22 cellular contexts compared by ENCODE assay signal in the genomic region with DNA sequence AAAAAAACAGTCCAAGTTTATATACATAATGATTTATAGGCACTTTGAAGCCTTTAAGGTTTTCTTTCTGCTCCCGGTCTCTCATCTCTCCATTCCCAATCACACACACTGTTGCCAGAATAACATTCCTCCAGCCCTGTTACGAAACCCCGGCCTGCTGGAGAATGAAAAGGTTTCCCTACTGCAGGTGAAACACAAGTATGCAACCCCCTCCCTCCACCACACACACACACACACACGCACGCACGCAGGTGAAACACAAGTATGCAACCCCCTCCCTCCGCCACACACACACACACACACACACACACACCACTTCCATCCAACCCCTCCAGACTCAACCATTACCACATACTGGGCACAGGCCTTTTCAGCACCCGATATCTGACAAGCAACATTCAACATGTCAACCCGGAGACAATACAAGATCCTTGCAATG.
DNase-seq lines count a peak whose midpoint lies in the region; ATAC-seq, FAIRE-seq and TF ChIP-seq lines count a peak whose summit lies in the region.
"Had no signal": no experiment of that assay in that cellular context is flagged by ENCODE, and none has a peak within 500 bp of the region (broad histone marks: within the 10 kb centered on the region; RNA-seq: fewer than 3 reads in every experiment).

No MANE protein-coding gene starts in this region.

- H3K4me3 Mint-ChIP-seq in astrocyte (ENCODE audit: unreplicated experiment) = no peak overlapping the region
- H3K4me3 Mint-ChIP-seq in natural killer cell treated with Interleukin-12 subunit alpha and Interleukin-12 subunit beta and Interleukin-15 and Interleukin-18, amount 100 ng/mL, for 72 hours = no peak overlapping the region
- H3K4me3 Mint-ChIP-seq: activated CD4-positive, alpha-beta T cell treated with anti-CD3 and anti-CD28 coated beads, Interleukin-2, amount 10 ng/mL, durations not matched to agents 24 days and 14 days; activated naive CD8-positive, alpha-beta T cell; activated T-cell treated with anti-CD3 and anti-CD28 coated beads, Interleukin-2, amount 50 U/mL, for 24 hours; stimulated activated naive CD8-positive, alpha-beta T cell treated with anti-CD3 and anti-CD28 coated beads, Interleukin-15, Interleukin-2, amounts not matched to agents 100 ng/mL and 50 ng/mL, for 24 hours had no signal

- WGBS in smooth muscle cell (ENCODE audit: low lambda C conversion rate) = 75% methylated on average over 9 of the region's 9 CpGs

- H3K9me3 Mint-ChIP-seq in astrocyte (ENCODE audit: unreplicated experiment) = no peaks in the 10 kb centered on the region
- no peaks in the 10 kb centered on the region for H3K9me3 Mint-ChIP-seq in natural killer cell treated with Interleukin-12 subunit alpha and Interleukin-12 subunit beta and Interleukin-15 and Interleukin-18, amount 100 ng/mL, for 72 hours
- H3K9me3 Mint-ChIP-seq: activated CD4-positive, alpha-beta T cell treated with anti-CD3 and anti-CD28 coated beads, Interleukin-2, amount 10 ng/mL, durations not matched to agents 24 days and 14 days; activated T-cell treated with anti-CD3 and anti-CD28 coated beads, Interleukin-2, amount 50 U/mL, for 24 hours; stimulated activated naive CD8-positive, alpha-beta T cell treated with anti-CD3 and anti-CD28 coated beads, Interleukin-15, Interleukin-2, amounts not matched to agents 100 ng/mL and 50 ng/mL, for 24 hours had no signal

- no peak for ATAC-seq in GM21619 (IDR thresholded peaks at IDR 0.05; ENCODE audit: unreplicated experiment)
- ATAC-seq in natural killer cell treated with Interleukin-12 subunit alpha and Interleukin-12 subunit beta and Interleukin-15 and Interleukin-18, amount 100 ng/mL, for 72 hours = no peak
- ATAC-seq: gastrocnemius medialis, mucosa of descending colon had no signal

- no peaks in the 10 kb centered on the region for H3K27me3 Mint-ChIP-seq in astrocyte (ENCODE audit: low read depth, unreplicated experiment)
- H3K27me3 Mint-ChIP-seq in natural killer cell treated with Interleukin-12 subunit alpha and Interleukin-12 subunit beta and Interleukin-15 and Interleukin-18, amount 100 ng/mL, for 72 hours = peaks cover 7 to 13% of the 10 kb centered on the region in 2 donors
- H3K27me3 Mint-ChIP-seq: activated T-cell treated with anti-CD3 and anti-CD28 coated beads, Interleukin-2, amount 50 U/mL, for 24 hours; stimulated activated naive CD8-positive, alpha-beta T cell treated with anti-CD3 and anti-CD28 coated beads, Interleukin-15, Interleukin-2, amounts not matched to agents 100 ng/mL and 50 ng/mL, for 24 hours had no signal

- no peak for TF ChIP-seq RAD21 in neural cell (conservative IDR thresholded peaks at IDR 0.05)

- H4K20me1 ChIP-seq in astrocyte (ENCODE audit: insufficient read depth, low read length) = peaks cover 43% of the 10 kb centered on the region
- H4K20me1 ChIP-seq in neural cell (ENCODE audit: insufficient read depth) = no peaks in the 10 kb centered on the region
- peaks cover 89% of the 10 kb centered on the region for H4K20me1 ChIP-seq in smooth muscle cell (ENCODE audit: low read depth)

- no peaks in the 10 kb centered on the region for H3K9me2 ChIP-seq in neural cell (ENCODE audit: insufficient read depth, low read length)

- DNase-seq in Caki2 (ENCODE audit: low read depth) (peak; percentile 41), astrocyte (ENCODE audit: low read depth) (peak; percentile 9), left ventricle myocardium inferior (no peak), smooth muscle cell (lab: John Stamatoyannopoulos, UW; ENCODE audit: unreplicated experiment) (no peak), RKO (ENCODE audit: low spot score) (no peak)
- no peak for DNase-seq in natural killer cell treated with Interleukin-12 subunit alpha and Interleukin-12 subunit beta and Interleukin-15 and Interleukin-18, amount 100 ng/mL, for 72 hours (ENCODE audit: low spot score)
- DNase-seq: activated CD4-positive, alpha-beta T cell treated with anti-CD3 and anti-CD28 coated beads, Interleukin-2, amount 10 ng/mL, durations not matched to agents 24 days and 14 days; activated T-cell treated with anti-CD3 and anti-CD28 coated beads, Interleukin-2, amount 50 U/mL, for 24 hours; central memory CD4-positive, alpha-beta T cell; COR-L47; effector memory CD4-positive, alpha-beta T cell; gastrocnemius medialis; H7; mucosa of descending colon; MV-4-11; T-helper 9 cell had no signal

- H3K27ac Mint-ChIP-seq in astrocyte (ENCODE audit: unreplicated experiment) = no peak overlapping the region
- H3K27ac Mint-ChIP-seq in natural killer cell treated with Interleukin-12 subunit alpha and Interleukin-12 subunit beta and Interleukin-15 and Interleukin-18, amount 100 ng/mL, for 72 hours = no peak overlapping the region
- H3K27ac Mint-ChIP-seq: activated CD4-positive, alpha-beta T cell treated with anti-CD3 and anti-CD28 coated beads, Interleukin-2, amount 10 ng/mL, durations not matched to agents 24 days and 14 days; activated naive CD8-positive, alpha-beta T cell; activated T-cell treated with anti-CD3 and anti-CD28 coated beads, Interleukin-2, amount 50 U/mL, for 24 hours; stimulated activated naive CD8-positive, alpha-beta T cell treated with anti-CD3 and anti-CD28 coated beads, Interleukin-15, Interleukin-2, amounts not matched to agents 100 ng/mL and 50 ng/mL, for 24 hours had no signal

- no peaks in the 10 kb centered on the region for H3F3A ChIP-seq in neural cell (ENCODE audit: insufficient read depth, low read length, poor library complexity, severe bottlenecking)
- H3F3A ChIP-seq in smooth muscle cell (ENCODE audit: low read depth) = no peaks in the 10 kb centered on the region

- H3K36me3 Mint-ChIP-seq in astrocyte (ENCODE audit: low read depth, unreplicated experiment) = no peaks in the 10 kb centered on the region
- H3K36me3 Mint-ChIP-seq in natural killer cell treated with Interleukin-12 subunit alpha and Interleukin-12 subunit beta and Interleukin-15 and Interleukin-18, amount 100 ng/mL, for 72 hours = no peaks in the 10 kb centered on the region
- H3K36me3 Mint-ChIP-seq: activated naive CD8-positive, alpha-beta T cell had no signal

- in situ Hi-C loops in Caki2 (cut with HindIII; ENCODE audit: low pct_unique_long_range_greater_than_20kb, low sequenced_read_pairs) = no loop called here

- H3K4me3 ChIP-seq in astrocyte (ENCODE audit: insufficient read depth, low read depth, low read length) (no peak overlapping the region), left ventricle myocardium inferior (no peak overlapping the region), neural cell (ENCODE audit: low read length) (peak overlapping the region; percentile 37), smooth muscle cell (no peak overlapping the region)
- H3K4me3 ChIP-seq: gastrocnemius medialis, GM12878, mucosa of descending colon, SJSA1 had no signal

- H3K9ac ChIP-seq in astrocyte (ENCODE audit: low read length) (no peak overlapping the region), neural cell (ENCODE audit: low read length) (no peak overlapping the region), smooth muscle cell (ENCODE audit: low read depth) (no peak overlapping the region)

- no peak for TF ChIP-seq CTCF in astrocyte (IDR thresholded peaks at IDR 0.05; ENCODE audit: insufficient read depth, low read depth, low read length)
- TF ChIP-seq CTCF in left ventricle myocardium inferior (IDR thresholded peaks at IDR 0.05; ENCODE audit: borderline replicate concordance) = no peak
- no peak for TF ChIP-seq CTCF in neural cell (IDR thresholded peaks at IDR 0.05; ENCODE audit: poor library complexity, severe bottlenecking)
- TF ChIP-seq CTCF in smooth muscle cell (IDR thresholded peaks at IDR 0.05; ENCODE audit: borderline replicate concordance, insufficient read depth, poor library complexity, severe bottlenecking) = no peak

- H3K27ac ChIP-seq in astrocyte (ENCODE audit: low read depth, low read length) (no peak overlapping the region), left ventricle myocardium inferior (replicated peaks) (peak overlapping the region; percentile 48), neural cell (ENCODE audit: low read length) (no peak overlapping the region), smooth muscle cell (ENCODE audit: low read depth) (no peak overlapping the region)
- H3K27ac ChIP-seq: gastrocnemius medialis, SJSA1 had no signal

- H3K4me2 ChIP-seq in astrocyte (ENCODE audit: low read length) = no peak overlapping the region
- H3K4me2 ChIP-seq in neural cell (ENCODE audit: low read length) = no peak overlapping the region
- no peak overlapping the region for H3K4me2 ChIP-seq in smooth muscle cell

- H3K36me3 ChIP-seq in astrocyte (ENCODE audit: insufficient read depth, low read length) (no peaks in the 10 kb centered on the region), left ventricle myocardium inferior (no peaks in the 10 kb centered on the region), neural cell (ENCODE audit: insufficient read depth, low read length) (no peaks in the 10 kb centered on the region), smooth muscle cell (ENCODE audit: low read depth) (no peaks in the 10 kb centered on the region)
- H3K36me3 ChIP-seq: gastrocnemius medialis, SJSA1 had no signal

- H3K4me1 ChIP-seq in astrocyte (ENCODE audit: insufficient read depth, low read length) (peaks cover 13% of the 10 kb centered on the region), left ventricle myocardium inferior (peaks cover 70% of the 10 kb centered on the region), smooth muscle cell (ENCODE audit: low read depth) (peaks cover 6% of the 10 kb centered on the region)

- H3K79me2 ChIP-seq in astrocyte (ENCODE audit: insufficient read depth, low read length) = peaks cover 25% of the 10 kb centered on the region
- peaks cover 18% of the 10 kb centered on the region for H3K79me2 ChIP-seq in neural cell (replicated peaks; ENCODE audit: insufficient read depth, low read length)
- peaks cover 47% of the 10 kb centered on the region for H3K79me2 ChIP-seq in smooth muscle cell (ENCODE audit: low read depth)

- H3K9me3 ChIP-seq in astrocyte (ENCODE audit: insufficient read depth, low read depth, low read length) (no peaks in the 10 kb centered on the region), left ventricle myocardium inferior (replicated peaks) (no peaks in the 10 kb centered on the region), neural cell (ENCODE audit: low read length) (no peaks in the 10 kb centered on the region), smooth muscle cell (replicated peaks; ENCODE audit: low read depth) (no peaks in the 10 kb centered on the region)
- H3K9me3 ChIP-seq: gastrocnemius medialis, mucosa of descending colon, SJSA1 had no signal

- H3K4me1 Mint-ChIP-seq in astrocyte (ENCODE audit: low read depth, unreplicated experiment) = peaks cover 35% of the 10 kb centered on the region
- no peaks in the 10 kb centered on the region for H3K4me1 Mint-ChIP-seq in natural killer cell treated with Interleukin-12 subunit alpha and Interleukin-12 subunit beta and Interleukin-15 and Interleukin-18, amount 100 ng/mL, for 72 hours (ENCODE audit: low read depth in 2 of 2)
- H3K4me1 Mint-ChIP-seq: activated CD4-positive, alpha-beta T cell treated with anti-CD3 and anti-CD28 coated beads, Interleukin-2, amount 10 ng/mL, durations not matched to agents 24 days and 14 days had no signal

- no peak for FAIRE-seq in astrocyte (lab: Jason Lieb, UNC)
- FAIRE-seq: GM12878 had no signal

- H3K27me3 ChIP-seq in astrocyte (ENCODE audit: insufficient read depth, low read length) (no peaks in the 10 kb centered on the region), left ventricle myocardium inferior (ENCODE audit: low read depth) (no peaks in the 10 kb centered on the region), neural cell (ENCODE audit: insufficient read depth, low read depth, low read length) (no peaks in the 10 kb centered on the region), smooth muscle cell (ENCODE audit: low read depth) (no peaks in the 10 kb centered on the region)
- H3K27me3 ChIP-seq: gastrocnemius medialis, SJSA1 had no signal

- H2AFZ ChIP-seq in astrocyte (ENCODE audit: low read depth, low read length) (no peak overlapping the region), neural cell (ENCODE audit: low read depth, low read length) (no peak overlapping the region), smooth muscle cell (ENCODE audit: low read depth) (no peak overlapping the region)

- peak; percentile 94 for TF ChIP-seq EP300 in neural cell (conservative IDR thresholded peaks at IDR 0.05; ENCODE audit: poor library complexity, severe bottlenecking)

- intact Hi-C loops in left ventricle myocardium inferior (cut with micrococcal nuclease) = loop anchor here (10.0 kb wide), 1 partner anchor 87 kb away; a partner anchor contains a TSS

Comparison
In these comparisons a context has a peak if more than half of its experiments do, and no peak if none do; other contexts are left out.
1. DNase-seq: peak in Caki2 (single experiment) and astrocyte (single experiment); none in left ventricle myocardium inferior (single experiment), smooth muscle cell (single experiment), RKO (single experiment) and natural killer cell treated with Interleukin-12 subunit alpha and Interleukin-12 subunit beta and Interleukin-15 and Interleukin-18, amount 100 ng/mL, for 72 hours (single experiment).